ENCODE assay signal across 8 cellular contexts in the genomic region with DNA sequence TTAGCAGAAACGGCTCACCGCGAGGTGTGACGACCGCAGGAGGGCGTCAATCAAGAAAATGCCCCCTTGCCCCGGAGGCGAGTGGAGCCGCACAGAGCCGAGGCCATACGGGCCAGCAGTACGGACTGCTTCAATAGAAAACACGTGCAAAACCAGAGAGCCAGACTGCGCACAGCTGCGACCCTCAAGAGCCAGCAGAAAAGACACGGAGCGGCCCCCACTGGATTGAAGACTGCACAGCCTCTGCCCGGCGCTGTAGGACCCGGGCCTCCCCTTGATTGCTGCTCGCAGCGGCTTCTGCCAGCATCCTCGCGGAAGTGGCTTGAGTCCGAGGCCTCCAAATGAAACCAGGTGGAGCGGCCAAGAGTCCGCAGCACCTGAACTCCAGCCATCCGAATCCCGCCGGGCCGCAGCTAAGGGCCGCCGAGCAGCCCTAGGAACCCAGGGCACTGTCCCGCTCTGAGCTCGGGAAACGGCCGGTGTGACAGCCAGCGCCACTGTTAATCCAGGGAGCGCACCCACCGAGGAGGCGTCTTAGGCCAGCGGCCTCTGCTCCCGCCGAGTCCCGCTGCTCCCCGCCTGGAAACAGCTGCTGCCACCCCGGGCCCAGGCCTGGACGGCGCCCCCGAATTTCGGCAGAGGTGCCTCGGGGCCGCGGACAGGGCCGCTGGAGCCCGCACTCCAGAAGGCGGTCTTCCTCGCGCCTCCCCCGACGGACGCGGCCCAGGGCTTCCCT. TPM values are rescaled to one million over a fixed set of nuclear protein-coding genes. Genes with fewer than 3 reads are reported as not detected.
DNase-seq lines count a peak whose midpoint lies in the region; ATAC-seq and TF ChIP-seq lines count a peak whose summit lies in the region.

No MANE protein-coding gene starts in this region.

- H3K27ac ChIP-seq in breast epithelium: peak overlapping the region; percentile 70 to 79
- H3K27ac ChIP-seq in layer of hippocampus (ENCODE audit: low read depth, low read length): peak overlapping the region; percentile 25

- no peaks in the 10 kb centered on the region for H3K36me3 ChIP-seq in breast epithelium

- no peak for DNase-seq in HFFc6
- peak; percentile 32 for DNase-seq in NCI-H82 treated with DMSO at 0.1 percent for 48 hours (lab: John Stamatoyannopoulos, UW; ENCODE audit: unreplicated experiment)
- DNase-seq in breast epithelium (ENCODE audit: low spot score in 2 of 2): no peak
- DNase-seq in stimulated activated naive CD8-positive, alpha-beta T cell treated with anti-CD3 and anti-CD28 coated beads, Interleukin-15, amount 100 ng/mL, for 72 hours: peak in 1 of 2 donors; percentile 35
- no peak for DNase-seq in NCI-H2081 (lab: John Stamatoyannopoulos, UW)
- no peak for DNase-seq in NCI-H1694 (lab: John Stamatoyannopoulos, UW)

- H3K36me3 Mint-ChIP-seq in HFFc6 (ENCODE audit: low read depth): peaks cover 25% of the 10 kb centered on the region

- H3K9me3 ChIP-seq in breast epithelium: peaks cover 0 to 13% of the 10 kb centered on the region in 2 donors

- peak; percentile 37; the same call in 1 of the 2 replicates for TF ChIP-seq CTCF in HFFc6 (IDR thresholded peaks at IDR 0.05)
- no peak for TF ChIP-seq CTCF in breast epithelium (IDR thresholded peaks at IDR 0.05)

- no peaks in the 10 kb centered on the region for H3K4me1 ChIP-seq in breast epithelium

- TF ChIP-seq POLR2A in breast epithelium (IDR thresholded peaks at IDR 0.05): no peak

- H3K9me3 Mint-ChIP-seq in HFFc6: peaks cover 12% of the 10 kb centered on the region; the same call in 1 of the 2 replicates
- H3K9me3 Mint-ChIP-seq in stimulated activated naive CD8-positive, alpha-beta T cell treated with anti-CD3 and anti-CD28 coated beads, Interleukin-15, amount 100 ng/mL, for 72 hours: peaks cover 0 to 6% of the 10 kb centered on the region in 2 donors

- peak overlapping the region; percentile 39; the same call in 1 of the 2 replicates for H3K4me3 ChIP-seq in GM08714 (ENCODE audit: low read length)
- peak overlapping the region; percentile 61 to 75 (median 71) for H3K4me3 ChIP-seq in breast epithelium

- H3K27ac Mint-ChIP-seq in HFFc6: peak overlapping the region; percentile 80
- no peak overlapping the region for H3K27ac Mint-ChIP-seq in stimulated activated naive CD8-positive, alpha-beta T cell treated with anti-CD3 and anti-CD28 coated beads, Interleukin-15, amount 100 ng/mL, for 72 hours

- H3K27me3 ChIP-seq in breast epithelium: peaks cover 0 to 7% of the 10 kb centered on the region in 2 donors
- H3K27me3 ChIP-seq in layer of hippocampus (ENCODE audit: control insufficient read depth, insufficient read depth, low read length): peaks cover 14% of the 10 kb centered on the region

- H3K4me1 Mint-ChIP-seq in HFFc6 (ENCODE audit: low read depth): peaks cover 10% of the 10 kb centered on the region
- H3K4me1 Mint-ChIP-seq in stimulated activated naive CD8-positive, alpha-beta T cell treated with anti-CD3 and anti-CD28 coated beads, Interleukin-15, amount 100 ng/mL, for 72 hours: peaks cover 31% of the 10 kb centered on the region

- intact Hi-C loops in breast epithelium (cut with DNase I; ENCODE audit: low total_unique reads): no loop called here

- ATAC-seq in stimulated activated naive CD8-positive, alpha-beta T cell treated with anti-CD3 and anti-CD28 coated beads, Interleukin-15, amount 100 ng/mL, for 72 hours: peak; percentile 43

- H3K4me3 Mint-ChIP-seq in HFFc6: peak overlapping the region; percentile 86
- peak overlapping the region; percentile 69 to 71 for H3K4me3 Mint-ChIP-seq in stimulated activated naive CD8-positive, alpha-beta T cell treated with anti-CD3 and anti-CD28 coated beads, Interleukin-15, amount 100 ng/mL, for 72 hours

- H3K27me3 Mint-ChIP-seq in HFFc6 (ENCODE audit: insufficient read depth): peaks cover 6% of the 10 kb centered on the region; the same call in 1 of the 2 replicates
- H3K27me3 Mint-ChIP-seq in stimulated activated naive CD8-positive, alpha-beta T cell treated with anti-CD3 and anti-CD28 coated beads, Interleukin-15, amount 100 ng/mL, for 72 hours: peaks cover 75% of the 10 kb centered on the region

RNA-seq across cellular contexts. Expression of a gene that starts 0.7 kb away (rescaled TPM):
- total RNA-seq in HFFc6 (2021; fragmentation: NEBNext Ultra II Directional; extraction: Animal tissue kit (Norgen Biotek cat#: 25700)): 1 to 10 TPM; 2.4 to 5.0 (median 4.6) TPM
- total RNA-seq in breast epithelium: 10 to 100 TPM in 1 of 3 donors, 1 to 10 TPM in 2; 4.4 to 10.6 (median 5.6) TPM
